1 cellular context compared by ENCODE assay signal in the genomic region with DNA sequence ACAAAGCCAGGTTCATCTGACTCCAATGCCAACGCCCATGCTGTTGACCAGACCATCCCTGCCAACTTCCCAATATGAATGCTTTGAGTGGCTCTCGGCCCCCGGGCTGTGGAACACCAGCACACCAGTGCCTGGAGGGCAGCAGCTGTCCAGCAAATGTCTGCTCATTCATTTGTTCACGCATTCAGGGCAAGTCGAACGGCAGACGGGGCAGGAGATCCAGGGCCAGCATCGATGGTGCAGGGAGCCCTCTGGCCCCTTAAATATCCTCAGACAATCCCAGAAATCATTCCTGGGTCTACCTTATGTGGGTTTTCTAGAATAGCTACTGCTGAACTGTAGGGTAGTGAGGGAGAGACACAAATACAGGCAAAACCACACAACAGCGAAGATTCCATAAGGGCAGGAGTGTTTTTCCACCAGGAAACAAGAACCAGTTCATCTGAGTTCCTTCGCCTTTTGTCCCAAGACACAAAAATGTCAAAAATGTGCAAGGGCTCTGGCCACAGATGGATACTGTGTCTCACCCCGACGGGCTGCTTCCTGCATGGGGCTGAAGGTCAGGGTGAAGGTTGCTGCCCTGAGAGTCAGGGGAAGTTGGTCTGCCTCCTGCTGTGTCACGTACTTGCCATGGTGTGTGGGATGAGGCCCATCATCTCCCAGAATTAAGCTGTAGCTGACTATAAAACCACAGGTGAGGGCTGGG.
TF ChIP-seq lines count a peak whose summit lies in the region.

No MANE protein-coding gene starts in this region.

TF ChIP-seq in HepG2, 621 proteins besides CTCF, POLR2A, EP300 and RAD21 (continued from another document and continues in another):
- TF ChIP-seq ZBTB40 (IDR thresholded peaks at IDR 0.05) (no peak), ZBTB40 (CRISPR knock-in tag; IDR thresholded peaks at IDR 0.05) (peak; percentile 72), NR2C2 (CRISPR knock-in tag; IDR thresholded peaks at IDR 0.05; ENCODE audit: borderline replicate concordance) (peak; percentile 50), EHMT2 (IDR thresholded peaks at IDR 0.05; ENCODE audit: borderline replicate concordance, low read depth, low read length) (no peak), ZNF205 (CRISPR knock-in tag; IDR thresholded peaks at IDR 0.05) (0 out of 2 replicates have a peak, but pooled peaks have one; percentile 18), PHF5A (CRISPR knock-in tag; IDR thresholded peaks at IDR 0.05; ENCODE audit: low read depth, unreplicated experiment) (no peak), TFE3 (CRISPR knock-in tag; IDR thresholded peaks at IDR 0.05) (peak; percentile 87; the same call in 1 of the 2 replicates), MED1 (CRISPR knock-in tag; IDR thresholded peaks at IDR 0.05) (peak; percentile 95), EEA1 (CRISPR knock-in tag; IDR thresholded peaks at IDR 0.05; ENCODE audit: borderline replicate concordance) (peak; percentile 36; the same call in 1 of the 2 replicates), MYC (CRISPR knock-in tag; IDR thresholded peaks at IDR 0.05; ENCODE audit: borderline replicate concordance) (peak; percentile 49; the same call in 1 of the 2 replicates), TERF1 (CRISPR knock-in tag; IDR thresholded peaks at IDR 0.05) (no peak), SRF (IDR thresholded peaks at IDR 0.05; ENCODE audit: low read depth, low read length) (no peak), ZNF329 (CRISPR knock-in tag; IDR thresholded peaks at IDR 0.05; ENCODE audit: low read depth) (no peak), TSC22D2 (CRISPR knock-in tag; IDR thresholded peaks at IDR 0.05; ENCODE audit: borderline replicate concordance) (no peak), CBFB (CRISPR knock-in tag; IDR thresholded peaks at IDR 0.05) (0 out of 2 replicates have a peak, but pooled peaks have one; percentile 42), ERF (CRISPR knock-in tag; IDR thresholded peaks at IDR 0.05) (peak; percentile 89; the same call in 1 of the 2 replicates), ZNF550 (CRISPR knock-in tag; IDR thresholded peaks at IDR 0.05; ENCODE audit: borderline replicate concordance) (no peak), POLR2AphosphoS2 (IDR thresholded peaks at IDR 0.05; ENCODE audit: low read depth, low read length) (no peak), ZFY (CRISPR knock-in tag; IDR thresholded peaks at IDR 0.05) (no peak; the same call in 1 of the 2 replicates), PRMT3 (CRISPR knock-in tag; IDR thresholded peaks at IDR 0.05; ENCODE audit: borderline replicate concordance, low read depth) (no peak), ZBTB3 (CRISPR knock-in tag; IDR thresholded peaks at IDR 0.05; ENCODE audit: borderline replicate concordance, low read depth) (0 out of 2 replicates have a peak, but pooled peaks have one; percentile 45), ZNF788 (CRISPR knock-in tag; IDR thresholded peaks at IDR 0.05; ENCODE audit: borderline replicate concordance) (peak; percentile 94; the same call in 1 of the 2 replicates), MTF2 (CRISPR knock-in tag; IDR thresholded peaks at IDR 0.05; ENCODE audit: borderline replicate concordance) (no peak; the same call in 1 of the 2 replicates), MTA1 (CRISPR knock-in tag; IDR thresholded peaks at IDR 0.05; ENCODE audit: borderline replicate concordance) (peak; percentile 96)
- TF ChIP-seq, protein P1, sequence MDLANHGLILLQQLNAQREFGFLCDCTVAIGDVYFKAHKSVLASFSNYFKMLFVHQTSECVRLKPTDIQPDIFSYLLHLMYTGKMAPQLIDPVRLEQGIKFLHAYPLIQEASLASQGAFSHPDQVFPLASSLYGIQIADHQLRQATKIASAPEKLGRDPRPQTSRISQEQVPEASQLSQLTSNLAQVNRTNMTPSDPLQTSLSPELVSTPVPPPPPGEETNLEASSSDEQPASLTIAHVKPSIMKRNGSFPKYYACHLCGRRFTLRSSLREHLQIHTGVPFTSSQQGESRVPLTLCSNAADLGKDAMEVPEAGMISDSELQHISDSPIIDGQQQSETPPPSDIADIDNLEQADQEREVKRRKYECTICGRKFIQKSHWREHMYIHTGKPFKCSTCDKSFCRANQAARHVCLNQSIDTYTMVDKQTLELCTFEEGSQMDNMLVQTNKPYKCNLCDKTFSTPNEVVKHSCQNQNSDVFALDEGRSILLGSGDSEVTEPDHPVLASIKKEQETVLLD (CRISPR knock-in tag; IDR thresholded peaks at IDR 0.05; ENCODE audit: low read depth): no peak
- TF ChIP-seq, protein P2, sequence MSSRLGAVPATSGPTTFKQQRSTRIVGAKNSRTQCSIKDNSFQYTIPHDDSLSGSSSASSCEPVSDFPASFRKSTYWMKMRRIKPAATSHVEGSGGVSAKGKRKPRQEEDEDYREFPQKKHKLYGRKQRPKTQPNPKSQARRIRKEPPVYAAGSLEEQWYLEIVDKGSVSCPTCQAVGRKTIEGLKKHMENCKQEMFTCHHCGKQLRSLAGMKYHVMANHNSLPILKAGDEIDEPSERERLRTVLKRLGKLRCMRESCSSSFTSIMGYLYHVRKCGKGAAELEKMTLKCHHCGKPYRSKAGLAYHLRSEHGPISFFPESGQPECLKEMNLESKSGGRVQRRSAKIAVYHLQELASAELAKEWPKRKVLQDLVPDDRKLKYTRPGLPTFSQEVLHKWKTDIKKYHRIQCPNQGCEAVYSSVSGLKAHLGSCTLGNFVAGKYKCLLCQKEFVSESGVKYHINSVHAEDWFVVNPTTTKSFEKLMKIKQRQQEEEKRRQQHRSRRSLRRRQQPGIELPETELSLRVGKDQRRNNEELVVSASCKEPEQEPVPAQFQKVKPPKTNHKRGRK (CRISPR knock-in tag; IDR thresholded peaks at IDR 0.05): peak; percentile 81; the same call in 1 of the 2 replicates
- TF ChIP-seq, protein P3, sequence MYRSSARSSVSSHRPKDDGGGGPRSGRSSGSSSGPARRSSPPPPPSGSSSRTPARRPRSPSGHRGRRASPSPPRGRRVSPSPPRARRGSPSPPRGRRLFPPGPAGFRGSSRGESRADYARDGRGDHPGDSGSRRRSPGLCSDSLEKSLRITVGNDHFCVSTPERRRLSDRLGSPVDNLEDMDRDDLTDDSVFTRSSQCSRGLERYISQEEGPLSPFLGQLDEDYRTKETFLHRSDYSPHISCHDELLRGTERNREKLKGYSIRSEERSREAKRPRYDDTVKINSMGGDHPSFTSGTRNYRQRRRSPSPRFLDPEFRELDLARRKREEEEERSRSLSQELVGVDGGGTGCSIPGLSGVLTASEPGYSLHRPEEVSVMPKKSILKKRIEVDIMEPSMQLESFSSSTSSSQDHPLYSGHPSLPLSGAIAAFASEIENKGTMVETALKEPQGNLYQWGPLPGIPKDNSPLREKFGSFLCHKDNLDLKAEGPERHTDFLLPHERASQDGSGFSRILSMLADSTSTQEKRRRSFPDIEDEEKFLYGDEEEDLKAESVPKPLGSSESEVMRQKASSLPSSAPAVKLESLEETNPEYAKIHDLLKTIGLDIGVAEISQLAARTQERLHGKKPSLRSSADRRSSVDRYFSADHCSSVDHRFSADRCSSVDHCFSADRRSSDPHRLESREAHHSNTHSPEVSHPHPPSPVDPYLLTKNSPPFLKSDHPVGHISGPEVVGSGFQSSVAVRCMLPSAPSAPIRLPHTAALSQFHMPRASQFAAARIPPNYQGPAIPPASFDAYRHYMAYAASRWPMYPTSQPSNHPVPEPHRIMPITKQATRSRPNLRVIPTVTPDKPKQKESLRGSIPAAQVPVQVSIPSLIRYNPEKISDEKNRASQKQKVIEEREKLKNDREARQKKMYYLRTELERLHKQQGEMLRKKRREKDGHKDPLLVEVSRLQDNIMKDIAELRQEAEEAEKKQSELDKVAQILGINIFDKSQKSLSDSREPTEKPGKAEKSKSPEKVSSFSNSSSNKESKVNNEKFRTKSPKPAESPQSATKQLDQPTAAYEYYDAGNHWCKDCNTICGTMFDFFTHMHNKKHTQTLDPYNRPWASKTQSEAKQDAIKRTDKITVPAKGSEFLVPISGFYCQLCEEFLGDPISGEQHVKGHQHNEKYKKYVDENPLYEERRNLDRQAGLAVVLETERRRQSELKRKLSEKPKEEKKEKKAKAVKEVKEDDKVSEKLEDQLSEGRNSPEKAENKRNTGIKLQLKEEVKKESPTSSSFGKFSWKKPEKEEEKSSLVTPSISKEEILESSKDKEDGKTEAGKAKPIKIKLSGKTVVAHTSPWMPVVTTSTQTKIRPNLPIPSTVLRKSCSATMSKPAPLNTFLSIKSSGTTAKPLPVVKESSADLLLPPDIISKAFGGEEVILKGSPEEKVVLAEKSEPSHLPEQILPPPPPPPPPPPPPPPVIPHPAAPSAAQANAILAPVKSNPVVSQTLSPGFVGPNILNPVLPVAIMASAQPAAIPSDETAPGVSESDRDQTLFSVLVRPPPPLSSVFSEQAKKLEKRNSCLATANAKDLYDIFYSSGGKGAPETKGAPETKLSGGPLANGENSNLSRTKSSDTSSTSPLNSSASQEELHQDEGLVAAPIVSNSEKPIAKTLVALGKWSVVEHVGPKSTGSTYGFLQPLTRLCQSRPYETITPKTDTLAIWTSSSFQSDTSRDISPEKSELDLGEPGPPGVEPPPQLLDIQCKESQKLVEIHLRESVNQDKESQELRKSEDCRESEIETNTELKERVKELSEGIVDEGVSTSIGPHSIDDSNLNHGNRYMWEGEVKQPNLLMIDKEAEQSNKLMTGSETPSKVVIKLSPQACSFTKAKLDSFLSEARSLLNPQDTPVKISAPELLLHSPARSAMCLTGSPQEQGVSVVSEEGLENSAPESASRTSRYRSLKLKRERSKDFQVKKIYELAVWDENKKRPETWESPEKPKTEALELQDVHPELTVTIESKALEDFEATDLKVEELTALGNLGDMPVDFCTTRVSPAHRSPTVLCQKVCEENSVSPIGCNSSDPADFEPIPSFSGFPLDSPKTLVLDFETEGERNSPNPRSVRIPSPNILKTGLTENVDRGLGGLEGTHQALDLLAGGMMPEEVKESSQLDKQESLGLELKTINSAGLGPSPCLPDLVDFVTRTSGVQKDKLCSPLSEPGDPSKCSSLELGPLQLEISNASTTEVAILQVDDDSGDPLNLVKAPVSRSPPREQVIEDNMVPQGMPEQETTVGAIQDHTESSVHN (CRISPR knock-in tag; IDR thresholded peaks at IDR 0.05): no peak
